In the genomic region with DNA sequence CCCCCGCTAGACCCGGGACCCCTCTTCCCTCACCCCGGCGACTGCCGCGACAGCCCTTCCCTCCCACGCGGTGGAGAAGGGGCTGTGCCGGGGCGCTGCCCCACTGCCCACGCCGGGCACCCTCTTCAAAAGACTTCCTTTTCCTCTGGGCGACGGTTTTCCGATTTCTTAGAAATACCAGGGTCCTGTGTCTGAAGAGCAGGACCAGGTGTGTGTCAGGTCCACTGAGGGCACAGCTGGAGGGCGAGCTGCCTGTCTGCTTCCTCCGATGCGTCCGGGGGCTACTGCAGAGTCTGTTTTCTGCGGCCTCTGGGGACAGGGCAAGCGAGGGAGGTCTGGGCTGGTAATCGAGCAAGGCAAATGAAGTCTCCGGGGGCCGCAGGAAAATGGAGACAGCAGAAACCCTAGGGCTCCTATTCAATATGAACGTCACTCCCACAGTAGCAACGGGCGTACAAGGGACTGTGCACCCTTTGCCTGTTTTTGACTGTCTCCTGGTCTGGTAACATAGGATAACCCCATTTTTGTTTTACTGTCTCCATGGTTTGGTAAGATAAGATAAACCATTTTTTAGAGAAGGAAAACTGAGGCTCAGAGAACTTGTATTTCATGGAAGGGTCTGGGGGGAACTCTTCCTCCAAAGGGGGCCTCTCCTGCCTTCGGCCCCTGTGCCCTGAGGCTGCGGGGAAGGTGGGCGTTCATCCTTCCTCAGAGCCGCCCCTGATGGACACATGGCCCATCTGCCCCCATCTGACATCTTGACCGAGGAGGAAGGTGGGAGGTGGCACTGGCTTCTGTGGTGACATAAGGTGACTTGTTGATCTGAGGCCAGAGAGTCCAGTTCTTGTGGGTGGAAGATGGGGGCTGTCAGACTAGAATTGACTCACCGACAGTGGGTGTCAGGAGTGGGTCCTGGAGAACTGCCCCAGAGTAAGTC, we compare ENCODE assay signal across 8 cellular contexts. TPM values are rescaled to one million over a fixed set of nuclear protein-coding genes. Genes with fewer than 3 reads are reported as not detected.
A peak's percentile ranks its signal among the peaks of the same experiment; 100 is the strongest.
DNase-seq lines count a peak whose midpoint lies in the region; ATAC-seq, FAIRE-seq and TF ChIP-seq lines count a peak whose summit lies in the region.

No MANE protein-coding gene starts in this region.

- H3K9me3 Mint-ChIP-seq in astrocyte (ENCODE audit: unreplicated experiment) = no peaks in the 10 kb centered on the region

- H3K4me3 ChIP-seq in GM12875 (ENCODE audit: low read depth, low read length) = peak overlapping the region; percentile 96
- H3K4me3 ChIP-seq in astrocyte (ENCODE audit: insufficient read depth, low read depth, low read length) = peak overlapping the region; percentile 39
- peak overlapping the region; percentile 90 for H3K4me3 ChIP-seq in mononuclear cell (ENCODE audit: low read length)

- no peaks in the 10 kb centered on the region for H3K4me1 Mint-ChIP-seq in astrocyte (ENCODE audit: low read depth, unreplicated experiment)

- peak overlapping the region; percentile 79 for H3K4me2 ChIP-seq in astrocyte (ENCODE audit: low read length)

- H3K27ac Mint-ChIP-seq in astrocyte (ENCODE audit: unreplicated experiment) = no peak overlapping the region

- no peaks in the 10 kb centered on the region for H3K36me3 ChIP-seq in astrocyte (ENCODE audit: insufficient read depth, low read length)

- no peak for FAIRE-seq in astrocyte (lab: Jason Lieb, UNC)

- peak overlapping the region; percentile 50 for H3K4me3 Mint-ChIP-seq in astrocyte (ENCODE audit: unreplicated experiment)

- no peaks in the 10 kb centered on the region for H4K20me1 ChIP-seq in astrocyte (ENCODE audit: insufficient read depth, low read length)

- no peaks in the 10 kb centered on the region for H3K79me2 ChIP-seq in astrocyte (ENCODE audit: insufficient read depth, low read length)

- no peak for TF ChIP-seq CTCF in GM12875 (IDR thresholded peaks at IDR 0.05; ENCODE audit: borderline replicate concordance, insufficient read depth, low read depth, low read length)
- TF ChIP-seq CTCF in astrocyte (IDR thresholded peaks at IDR 0.05; ENCODE audit: insufficient read depth, low read depth, low read length) = no peak

- no peak overlapping the region for H3K9ac ChIP-seq in astrocyte (ENCODE audit: low read length)

- H3K27me3 Mint-ChIP-seq in astrocyte (ENCODE audit: low read depth, unreplicated experiment) = peaks cover 77% of the 10 kb centered on the region

- H3K27ac ChIP-seq in astrocyte (ENCODE audit: low read depth, low read length) = no peak overlapping the region

- peak overlapping the region; percentile 78 for H2AFZ ChIP-seq in astrocyte (ENCODE audit: low read depth, low read length)

- H3K27me3 ChIP-seq in astrocyte (ENCODE audit: insufficient read depth, low read length) = peaks cover 19% of the 10 kb centered on the region
- H3K27me3 ChIP-seq in mononuclear cell (ENCODE audit: insufficient read depth, low read length) = no peaks in the 10 kb centered on the region

- H3K4me1 ChIP-seq in astrocyte (ENCODE audit: insufficient read depth, low read length) (no peaks in the 10 kb centered on the region), mononuclear cell (ENCODE audit: insufficient read depth, low read length) (peaks cover 91% of the 10 kb centered on the region)

- H3K36me3 Mint-ChIP-seq in astrocyte (ENCODE audit: low read depth, unreplicated experiment) = no peaks in the 10 kb centered on the region

- peak; percentile 33 for ATAC-seq in HG03354 (IDR thresholded peaks at IDR 0.05; ENCODE audit: poor library complexity, severe bottlenecking, unreplicated experiment)
- ATAC-seq in esophagus mucosa = no peak

- no peak for DNase-seq in astrocyte (ENCODE audit: low read depth)
- no peak for DNase-seq in HuH-7.5 (ENCODE audit: low spot score)
- DNase-seq in ecto neural progenitor cell (ENCODE audit: low spot score) = no peak
- no peak for DNase-seq in GM19240 (ENCODE audit: insufficient read length, low spot score)

- H3K9me3 ChIP-seq in astrocyte (ENCODE audit: insufficient read depth, low read depth, low read length) (no peaks in the 10 kb centered on the region), mononuclear cell (ENCODE audit: low read depth, low read length) (no peaks in the 10 kb centered on the region)

RNA-seq across cellular contexts. Expression of a gene that starts 1.0 kb away (rescaled TPM):
- total RNA-seq in astrocyte (0.09 TPM in 1 of 2 replicates, not detected in the other), mononuclear cell (210 TPM), esophagus mucosa (4.1 TPM)

Comparison
In these comparisons a context has a peak if more than half of its experiments do, and no peak if none do; other contexts are left out.
1. H3K4me3 ChIP-seq: peak in every context shown above with its lines; median percentile 96 in GM12875; 90 in mononuclear cell; 39 in astrocyte.
2. RNA of a gene that starts 1.0 kb away (total RNA-seq): 210 TPM in mononuclear cell (single experiment); 4.1 TPM in esophagus mucosa (single experiment) and 0.09 TPM in astrocyte; every median in the first group is over 10 times any median in the second.